ENCODE assay signal across 23 cellular contexts in genomic region chr2:143572421-143572820, GRCh38.
DNase-seq lines count a peak whose midpoint lies in the region; ATAC-seq and TF ChIP-seq lines count a peak whose summit lies in the region.
"Had no signal": no experiment of that assay in that cellular context is flagged by ENCODE, and none has a peak within 500 bp of the region (broad histone marks: within the 10 kb centered on the region; RNA-seq: fewer than 3 reads in every experiment).

No MANE protein-coding gene starts in this region.

- H3K18ac ChIP-seq in neuronal stem cell (ENCODE audit: low read length), result peak overlapping the region; percentile 12

- no peak overlapping the region for H3K9ac ChIP-seq in neuronal stem cell (ENCODE audit: low read depth, low read length, poor library complexity)
- H3K9ac ChIP-seq: BLaER1 treated with 17β-estradiol and CSF1 and Interleukin-3, amounts not matched to agents 10 nM and 100 nM; SK-N-SH had no signal

- H3K14ac ChIP-seq in neuronal stem cell (ENCODE audit: low read length), result no peak overlapping the region

- no peak for TF ChIP-seq POLR2A in body of pancreas (IDR thresholded peaks at IDR 0.05)

- H3K9me3 Mint-ChIP-seq in CD8-positive, alpha-beta T cell, result peaks cover 2% of the 10 kb centered on the region
- H3K9me3 Mint-ChIP-seq in activated T-helper 17 cell treated with anti-CD3 and anti-CD28 coated beads, Interleukin-2, amount 50 U/mL, for 72 hours, result no peaks in the 10 kb centered on the region

- H4K8ac ChIP-seq in neuronal stem cell (ENCODE audit: low read depth, low read length), result no peak overlapping the region

- no peaks in the 10 kb centered on the region for H3K27me3 Mint-ChIP-seq in CD8-positive, alpha-beta T cell (ENCODE audit: low read depth)
- no peaks in the 10 kb centered on the region for H3K27me3 Mint-ChIP-seq in activated T-helper 17 cell treated with anti-CD3 and anti-CD28 coated beads, Interleukin-2, amount 50 U/mL, for 72 hours

- no peak overlapping the region for H4K91ac ChIP-seq in neuronal stem cell (ENCODE audit: low read depth, low read length, poor library complexity)

- no peaks in the 10 kb centered on the region for H3K27me3 ChIP-seq in CD8-positive, alpha-beta T cell (ENCODE audit: insufficient read depth, low read length)
- H3K27me3 ChIP-seq in neuronal stem cell (ENCODE audit: control insufficient read depth in 3 of 3, insufficient read depth in 3 of 3, low read depth in 1 of 3, low read length in 3 of 3) (no peaks in the 10 kb centered on the region), body of pancreas (no peaks in the 10 kb centered on the region)
- H3K27me3 ChIP-seq: BLaER1 treated with 17β-estradiol and CSF1 and Interleukin-3, amounts not matched to agents 10 nM and 100 nM; MG63 had no signal

- H3K4me1 Mint-ChIP-seq in CD8-positive, alpha-beta T cell (ENCODE audit: low read depth), result peaks cover 21% of the 10 kb centered on the region
- H3K4me1 Mint-ChIP-seq in activated T-helper 17 cell treated with anti-CD3 and anti-CD28 coated beads, Interleukin-2, amount 50 U/mL, for 72 hours, result peaks cover 25% of the 10 kb centered on the region

- H2BK12ac ChIP-seq in neuronal stem cell (ENCODE audit: low read length), result no peak overlapping the region

- H3K36me3 ChIP-seq in CD8-positive, alpha-beta T cell (ENCODE audit: insufficient read depth, low read length), result peaks cover under 1% of the 10 kb centered on the region
- H3K36me3 ChIP-seq in neuronal stem cell (replicated peaks in 1 of 2; ENCODE audit: control insufficient read depth in 2 of 2, insufficient read depth in 2 of 2, low read length in 2 of 2), result no peaks in the 10 kb centered on the region
- no peaks in the 10 kb centered on the region for H3K36me3 ChIP-seq in body of pancreas (replicated peaks in 1 of 2; ENCODE audit: insufficient read depth in 1 of 2, low read depth in 2 of 2)
- H3K36me3 ChIP-seq: MG63 had no signal

- no peak overlapping the region for H2AK5ac ChIP-seq in neuronal stem cell (ENCODE audit: low read depth, low read length)

- DNase-seq in DMS53 (lab: John Stamatoyannopoulos, UW) (peak; percentile 14), DMS53 treated with DMSO at 0.1 percent for 48 hours (lab: John Stamatoyannopoulos, UW; ENCODE audit: unreplicated experiment) (no peak), neuronal stem cell (ENCODE audit: low spot score) (no peak), body of pancreas (no peak), GM10248 (ENCODE audit: extremely low spot score) (no peak)
- no peak for DNase-seq in CD8-positive, alpha-beta T cell
- DNase-seq: ACHN, DMS79, Kasumi-1, MG63, NCI-H1417, NCI-H1694 treated with DMSO at 0.1 percent for 48 hours, NCI-H2081 treated with DMSO at 0.1 percent for 48 hours, NCI-H2171 treated with DMSO at 0.1 percent for 48 hours, NCI-H446, NCI-H526 treated with DMSO at 0.1 percent for 48 hours, OCI-M1, SHP77, SK-N-SH had no signal

- CTCF ChIA-PET in CD8-positive, alpha-beta T cell (lab: Charles Lee), result no interaction called here
- CTCF ChIA-PET in GM10248 (lab: Yijun Ruan, JAX), result interaction anchor here (0.8 kb wide), 1 partner anchor 28 kb away, joined by 3 read pairs; no protein-coding TSS in a partner anchor

- no peak for TF ChIP-seq CTCF in CD8-positive, alpha-beta T cell (IDR thresholded peaks at IDR 0.05)
- TF ChIP-seq CTCF in body of pancreas (IDR thresholded peaks at IDR 0.05) (no peak), GM10248 (IDR thresholded peaks at IDR 0.05; ENCODE audit: control extremely low read depth, extremely low read depth, low read depth, missing control alignments) (no peak)

- H2BK120ac ChIP-seq in neuronal stem cell (ENCODE audit: low read depth, low read length), result no peak overlapping the region

- POLR2A ChIA-PET in CD8-positive, alpha-beta T cell (lab: Charles Lee), result no interaction called here
- POLR2A ChIA-PET in GM10248 (lab: Yijun Ruan, JAX), result no interaction called here

- no peak overlapping the region for H3K27ac ChIP-seq in CD8-positive, alpha-beta T cell (ENCODE audit: low read depth, low read length)
- H3K27ac ChIP-seq in neuronal stem cell (replicated peaks; ENCODE audit: low read length) (no peak overlapping the region), body of pancreas (no peak overlapping the region)
- H3K27ac ChIP-seq: 22Rv1; BLaER1 treated with 17β-estradiol and CSF1 and Interleukin-3, amounts not matched to agents 10 nM and 100 nM had no signal

- H3K9me3 ChIP-seq in CD8-positive, alpha-beta T cell (ENCODE audit: low read length), result no peaks in the 10 kb centered on the region
- no peaks in the 10 kb centered on the region for H3K9me3 ChIP-seq in neuronal stem cell (replicated peaks in 1 of 2; ENCODE audit: control insufficient read depth in 2 of 2, insufficient read depth in 1 of 2, low read depth in 1 of 2, low read length in 2 of 2)
- H3K9me3 ChIP-seq in body of pancreas, result no peaks in the 10 kb centered on the region
- H3K9me3 ChIP-seq: MG63, SK-N-SH had no signal

- no peaks in the 10 kb centered on the region for H3K79me1 ChIP-seq in neuronal stem cell (ENCODE audit: low read depth, low read length)

- H3K4ac ChIP-seq in neuronal stem cell (ENCODE audit: low read length), result no peak overlapping the region

- intact Hi-C loops in CD8-positive, alpha-beta T cell (cut with DNase I, micrococcal nuclease), result no loop called here
- intact Hi-C loops in body of pancreas (cut with DNase I), result no loop called here

- no peak overlapping the region for H2BK15ac ChIP-seq in neuronal stem cell (ENCODE audit: low read length)

- no peaks in the 10 kb centered on the region for H3K4me1 ChIP-seq in CD8-positive, alpha-beta T cell (ENCODE audit: insufficient read depth, low read length)
- H3K4me1 ChIP-seq in neuronal stem cell (ENCODE audit: control insufficient read depth in 2 of 2, insufficient read depth in 1 of 2, low read depth in 1 of 2, low read length in 2 of 2), result no peaks in the 10 kb centered on the region
- no peaks in the 10 kb centered on the region for H3K4me1 ChIP-seq in body of pancreas
- H3K4me1 ChIP-seq: BLaER1 treated with 17β-estradiol and CSF1 and Interleukin-3, amounts not matched to agents 10 nM and 100 nM had no signal

- peaks cover 67% of the 10 kb centered on the region for H3K36me3 Mint-ChIP-seq in CD8-positive, alpha-beta T cell
- peaks cover 58% of the 10 kb centered on the region for H3K36me3 Mint-ChIP-seq in activated T-helper 17 cell treated with anti-CD3 and anti-CD28 coated beads, Interleukin-2, amount 50 U/mL, for 72 hours (ENCODE audit: low read depth)

- H2AFZ ChIP-seq in neuronal stem cell (ENCODE audit: low read length), result no peak overlapping the region

- WGBS in neuronal stem cell (ENCODE audit: extremely low coverage in 2 of 2, insufficient read length in 2 of 2, insufficient replicate concordance in 1 of 2), 2 donors, result no CpG with 5 or more reads among the region's 4 CpGs
- 72 to 74% methylated on average over 4 of the region's 4 CpGs for WGBS in body of pancreas, 2 donors

- no peak for ATAC-seq in CD8-positive, alpha-beta T cell
- no peak for ATAC-seq in activated T-helper 17 cell treated with anti-CD3 and anti-CD28 coated beads, Interleukin-2, amount 50 U/mL, for 72 hours (replicated peaks)
- ATAC-seq in body of pancreas, result no peak
- ATAC-seq in esophagus mucosa, result no peak

- H3K27ac Mint-ChIP-seq in CD8-positive, alpha-beta T cell, result peak overlapping the region; percentile 67
- peak overlapping the region; percentile 32 for H3K27ac Mint-ChIP-seq in activated T-helper 17 cell treated with anti-CD3 and anti-CD28 coated beads, Interleukin-2, amount 50 U/mL, for 72 hours

- H3K23ac ChIP-seq in neuronal stem cell (ENCODE audit: low read depth, low read length, poor library complexity), result no peak overlapping the region

- H3K4me2 ChIP-seq in neuronal stem cell (ENCODE audit: insufficient read depth, low read length, poor library complexity, severe bottlenecking), result no peak overlapping the region
- H3K4me2 ChIP-seq: BLaER1 treated with 17β-estradiol and CSF1 and Interleukin-3, amounts not matched to agents 10 nM and 100 nM; SK-N-SH had no signal

- no peak overlapping the region for H3K4me3 ChIP-seq in CD8-positive, alpha-beta T cell (ENCODE audit: low read depth, low read length)
- H3K4me3 ChIP-seq in neuronal stem cell (ENCODE audit: low read length in 2 of 2) (no peak overlapping the region), body of pancreas (no peak overlapping the region)
- H3K4me3 ChIP-seq: BLaER1 treated with 17β-estradiol and CSF1 and Interleukin-3, amounts not matched to agents 10 nM and 100 nM; MG63 had no signal

- no peak overlapping the region for H2BK5ac ChIP-seq in neuronal stem cell (ENCODE audit: low read length)

- no peak overlapping the region for H3K4me3 Mint-ChIP-seq in CD8-positive, alpha-beta T cell
- H3K4me3 Mint-ChIP-seq in activated T-helper 17 cell treated with anti-CD3 and anti-CD28 coated beads, Interleukin-2, amount 50 U/mL, for 72 hours, result no peak overlapping the region
